10 cellular contexts compared by ENCODE assay signal in genomic region chr10:6165221-6165725, GRCh38. TPM values are rescaled to one million over a fixed set of nuclear protein-coding genes. Genes with fewer than 3 reads are reported as not detected.
DNase-seq lines count a peak whose midpoint lies in the region; ATAC-seq and TF ChIP-seq lines count a peak whose summit lies in the region.
"Had no signal": no experiment of that assay in that cellular context is flagged by ENCODE, and none has a peak within 500 bp of the region (broad histone marks: within the 10 kb centered on the region; RNA-seq: fewer than 3 reads in every experiment).

No MANE protein-coding gene starts in this region.

- intact Hi-C loops in Caco-2 (cut with micrococcal nuclease; ENCODE audit: unreplicated experiment) (loop anchor here (2.0 kb wide), 1 partner anchor 38 kb away; the partner anchor contains the start of gene PFKFB3), breast epithelium (cut with DNase I; ENCODE audit: low total_unique reads) (no loop called here), lower leg skin (cut with DNase I; ENCODE audit: low total_unique reads) (no loop called here)

- no peak overlapping the region for H2AFZ ChIP-seq in osteoblast (ENCODE audit: low read length)

- H3K4me3 ChIP-seq in Caco-2 (ENCODE audit: low read depth, low read length) (no peak overlapping the region), LNCaP clone FGC (ENCODE audit: low read depth, low read length) (peak overlapping the region; percentile 97), breast epithelium (peak overlapping the region in 1 of 3 donors; percentile 92), osteoblast (ENCODE audit: insufficient read depth, low read length) (no peak overlapping the region), lower leg skin (ENCODE audit: low read depth, poor library complexity, severe bottlenecking) (no peak overlapping the region)

- CTCF ChIA-PET in Caco-2 (lab: Charles Lee), result no interaction called here

- TF ChIP-seq POLR2A in breast epithelium (IDR thresholded peaks at IDR 0.05), result no peak
- no peak for TF ChIP-seq POLR2A in lower leg skin (IDR thresholded peaks at IDR 0.05)

- WGBS in lower leg skin, 2 donors, result 38 to 47% methylated on average over 6 of the region's 6 CpGs

- peak overlapping the region; percentile 90 for H3K4me2 ChIP-seq in osteoblast (ENCODE audit: insufficient read depth, low read length)

- H3K36me3 ChIP-seq in Caco-2 (ENCODE audit: control insufficient read depth, insufficient read depth, low read length) (no peaks in the 10 kb centered on the region), breast epithelium (no peaks in the 10 kb centered on the region), osteoblast (ENCODE audit: insufficient read depth, low read length) (peaks cover 5% of the 10 kb centered on the region)

- POLR2A ChIA-PET in Caco-2 (lab: Charles Lee), result interaction anchor here (0.7 kb wide), 1 partner anchor 29 kb away, joined by 4 read pairs; no protein-coding TSS in a partner anchor

- H3K27ac Mint-ChIP-seq in Caco-2 (ENCODE audit: unreplicated experiment), result peak overlapping the region; percentile 98

- H3K9me3 ChIP-seq in Caco-2 (no peaks in the 10 kb centered on the region), breast epithelium (no peaks in the 10 kb centered on the region), osteoblast (ENCODE audit: low read depth, low read length) (no peaks in the 10 kb centered on the region)

- H3K27me3 ChIP-seq in Caco-2 (replicated peaks; ENCODE audit: control insufficient read depth, insufficient read depth, low read length) (no peaks in the 10 kb centered on the region), breast epithelium (no peaks in the 10 kb centered on the region), osteoblast (ENCODE audit: insufficient read depth, low read length) (no peaks in the 10 kb centered on the region)

- H3K79me2 ChIP-seq in osteoblast (ENCODE audit: insufficient read depth, low read length), result peaks cover 48% of the 10 kb centered on the region

- H3K4me1 Mint-ChIP-seq in Caco-2 (ENCODE audit: low read depth, unreplicated experiment), result peaks cover 60% of the 10 kb centered on the region

- H3K9me3 Mint-ChIP-seq in Caco-2 (ENCODE audit: unreplicated experiment), result no peaks in the 10 kb centered on the region
- H3K9me3 Mint-ChIP-seq: H9 had no signal

- DNase-seq in Caco-2 (no peak), LNCaP clone FGC (ENCODE audit: low read depth) (no peak), breast epithelium (ENCODE audit: low spot score in 2 of 2) (no peak), osteoblast (ENCODE audit: insufficient read length, low spot score, missing footprints) (no peak), mesenteric fat pad (ENCODE audit: low spot score) (no peak), superior temporal gyrus (ENCODE audit: extremely low spot score) (no peak), lower leg skin (ENCODE audit: low spot score in 2 of 2) (no peak)
- DNase-seq: activated CD4-positive, CD25-positive, alpha-beta regulatory T cell; H9 had no signal

- H4K20me1 ChIP-seq in osteoblast (ENCODE audit: insufficient read depth, low read length), result peaks cover 25% of the 10 kb centered on the region

- no peaks in the 10 kb centered on the region for H3K27me3 Mint-ChIP-seq in Caco-2 (ENCODE audit: insufficient read depth, unreplicated experiment)

- H3K36me3 Mint-ChIP-seq in Caco-2 (ENCODE audit: insufficient read depth, unreplicated experiment), result peaks cover 49% of the 10 kb centered on the region

- TF ChIP-seq CTCF in Caco-2 (IDR thresholded peaks at IDR 0.05; ENCODE audit: insufficient read depth in 1 of 2, low read depth in 1 of 2, low read length in 1 of 2, severe bottlenecking in 1 of 2, unreplicated experiment in 1 of 2) (no peak), LNCaP clone FGC (IDR thresholded peaks at IDR 0.05; ENCODE audit: control insufficient read depth, extremely low read depth, insufficient read depth) (no peak), breast epithelium (IDR thresholded peaks at IDR 0.05) (no peak), osteoblast (IDR thresholded peaks at IDR 0.05; ENCODE audit: extremely low read depth, low read depth, low read length) (no peak), lower leg skin (IDR thresholded peaks at IDR 0.05) (no peak)

- ATAC-seq in GM18502 (IDR thresholded peaks at IDR 0.05; ENCODE audit: poor library complexity, unreplicated experiment), result no peak

- H3K4me1 ChIP-seq in Caco-2, result peaks cover 34% of the 10 kb centered on the region
- peaks cover 4 to 12% of the 10 kb centered on the region in 2 donors for H3K4me1 ChIP-seq in breast epithelium
- peaks cover 16% of the 10 kb centered on the region for H3K4me1 ChIP-seq in osteoblast (ENCODE audit: insufficient read depth, low read length)

- no TSS peak for BruUV-seq in Caco-2 (replicated peaks; lab: Mats Ljungman, UMichigan)

- H3K27ac ChIP-seq in breast epithelium (peak overlapping the region; percentile 42 to 98), osteoblast (ENCODE audit: low read depth, low read length) (no peak overlapping the region)

- peak overlapping the region; percentile 88 for H3K4me3 Mint-ChIP-seq in Caco-2 (ENCODE audit: unreplicated experiment)

RNA-seq across cellular contexts. Expression of gene PFKFB3, which starts 37.5 kb away (rescaled TPM):
- total RNA-seq in Caco-2 (2022), result 33.0 and 35.4 TPM in 2 replicates
- 100 to 1,000 TPM in 2 of 3 donors, 10 to 100 TPM in 1; 94.8 to 240 (median 144) TPM for total RNA-seq in breast epithelium
- total RNA-seq in osteoblast, result 7.1 and 19.2 TPM in 2 replicates
- 441 TPM for total RNA-seq in mesenteric fat pad
- 10 to 100 TPM; 56.4 to 77.4 (median 69.2) TPM for total RNA-seq in lower leg skin
